8 cellular contexts compared by ENCODE assay signal in genomic region chr9:124040186-124040920, GRCh38. TPM values are rescaled to one million over a fixed set of nuclear protein-coding genes. Genes with fewer than 3 reads are reported as not detected.
DNase-seq lines count a peak whose midpoint lies in the region; ATAC-seq and TF ChIP-seq lines count a peak whose summit lies in the region.

No MANE protein-coding gene starts in this region.

- H3K4me1 ChIP-seq in iPS-20b (ENCODE audit: insufficient read depth, low read length) (no peaks in the 10 kb centered on the region), stomach smooth muscle (ENCODE audit: control insufficient read depth, insufficient read depth, low read length) (peaks cover 20% of the 10 kb centered on the region)

- H3K4me3 ChIP-seq in iPS-20b (ENCODE audit: low read length) = peak overlapping the region; percentile 58
- peak overlapping the region; percentile 10 to 65 for H3K4me3 ChIP-seq in stomach smooth muscle (ENCODE audit: low read length in 2 of 2)

- H3K27ac ChIP-seq in iPS-20b (ENCODE audit: low read length) = no peak overlapping the region
- H3K27ac ChIP-seq in stomach smooth muscle (ENCODE audit: low read length) = no peak overlapping the region

- DNase-seq in activated CD4-positive, alpha-beta T cell treated with anti-CD3 and anti-CD28 coated beads for 36 hours = peak; percentile 47
- no peak for DNase-seq in activated CD4-positive, alpha-beta T cell treated with anti-CD3 and anti-CD28 coated beads, Interleukin-2, amount 50 U/mL, for 48 hours
- DNase-seq in WTC11 (ENCODE audit: low spot score) (no peak), NCI-H2029 (lab: John Stamatoyannopoulos, UW) (no peak)

- H3K9me3 Mint-ChIP-seq in activated CD4-positive, alpha-beta T cell treated with anti-CD3 and anti-CD28 coated beads for 36 hours (ENCODE audit: low read depth) = no peaks in the 10 kb centered on the region
- H3K9me3 Mint-ChIP-seq in WTC11 = no peaks in the 10 kb centered on the region

- H3K27me3 Mint-ChIP-seq in activated CD4-positive, alpha-beta T cell treated with anti-CD3 and anti-CD28 coated beads for 36 hours = peaks cover 60% of the 10 kb centered on the region
- H3K27me3 Mint-ChIP-seq in WTC11 (ENCODE audit: low read depth) = peaks cover 86% of the 10 kb centered on the region

- H3K36me3 Mint-ChIP-seq in activated CD4-positive, alpha-beta T cell treated with anti-CD3 and anti-CD28 coated beads for 36 hours (ENCODE audit: low read depth) = no peaks in the 10 kb centered on the region
- no peaks in the 10 kb centered on the region for H3K36me3 Mint-ChIP-seq in WTC11

- peak; percentile 76 for ATAC-seq in activated CD4-positive, alpha-beta T cell treated with anti-CD3 and anti-CD28 coated beads for 36 hours
- ATAC-seq in WTC11 = peak; percentile 18; the same call in 1 of the 2 replicates
- no peak for ATAC-seq in GM21528 (IDR thresholded peaks at IDR 0.05; ENCODE audit: low FRiP score, unreplicated experiment)
- no peak for ATAC-seq in HG02798 (IDR thresholded peaks at IDR 0.05; ENCODE audit: poor library complexity, unreplicated experiment)

- POLR2A ChIA-PET in activated CD4-positive, alpha-beta T cell treated with anti-CD3 and anti-CD28 coated beads for 36 hours (lab: Charles Lee) = no interaction called here
- POLR2A ChIA-PET in WTC11 (lab: Charles Lee) = interaction anchor here (0.6 kb wide), 1 partner anchor 96 kb away, joined by 3 read pairs; no protein-coding TSS in a partner anchor

- peak overlapping the region; percentile 56 for H3K27ac Mint-ChIP-seq in activated CD4-positive, alpha-beta T cell treated with anti-CD3 and anti-CD28 coated beads for 36 hours
- no peak overlapping the region for H3K27ac Mint-ChIP-seq in WTC11

- H3K4me3 Mint-ChIP-seq in activated CD4-positive, alpha-beta T cell treated with anti-CD3 and anti-CD28 coated beads for 36 hours = no peak overlapping the region
- peak overlapping the region; percentile 63 for H3K4me3 Mint-ChIP-seq in WTC11

- CTCF ChIA-PET in activated CD4-positive, alpha-beta T cell treated with anti-CD3 and anti-CD28 coated beads for 36 hours (lab: Charles Lee) = interaction anchor here (0.6 to 3.3 kb wide), 22 partner anchors 11 to 660 kb away, joined by 3 to 16 read pairs (median 4); no protein-coding TSS in a partner anchor
- CTCF ChIA-PET in WTC11 (lab: Charles Lee) = interaction anchor here (0.6 to 3.4 kb wide), 83 partner anchors 8 to 738 kb away, joined by 3 to 35 read pairs (median 4); partner anchors contain the start of genes DENND1A and LHX2

- intact Hi-C loops in activated CD4-positive, alpha-beta T cell treated with anti-CD3 and anti-CD28 coated beads for 36 hours (cut with DNase I, micrococcal nuclease) = loop anchor here (2.0 to 10.0 kb wide), 3 partner anchors 78 to 638 kb away; no protein-coding TSS in a partner anchor

- H3K36me3 ChIP-seq in iPS-20b (ENCODE audit: insufficient read depth, low read depth, low read length) (no peaks in the 10 kb centered on the region), stomach smooth muscle (ENCODE audit: control insufficient read depth in 2 of 2, insufficient read depth in 2 of 2, low read length in 2 of 2) (no peaks in the 10 kb centered on the region)

- peaks cover 14% of the 10 kb centered on the region for H3K4me1 Mint-ChIP-seq in activated CD4-positive, alpha-beta T cell treated with anti-CD3 and anti-CD28 coated beads for 36 hours
- peaks cover 7% of the 10 kb centered on the region; the same call in 1 of the 2 replicates for H3K4me1 Mint-ChIP-seq in WTC11

- H3K9me3 ChIP-seq in iPS-20b (ENCODE audit: insufficient read depth, low read depth, low read length) = no peaks in the 10 kb centered on the region
- H3K9me3 ChIP-seq in stomach smooth muscle (ENCODE audit: control insufficient read depth in 2 of 2, low read length in 2 of 2) = no peaks in the 10 kb centered on the region

- TF ChIP-seq CTCF in WTC11 (IDR thresholded peaks at IDR 0.05) = no peak

- H3K27me3 ChIP-seq in iPS-20b (ENCODE audit: insufficient read depth, low read length) (peaks cover 94% of the 10 kb centered on the region), stomach smooth muscle (ENCODE audit: control insufficient read depth in 1 of 2, insufficient read depth in 2 of 2, low read length in 2 of 2) (peaks cover 40 to 43% of the 10 kb centered on the region in 2 donors)

- H3K9ac ChIP-seq in iPS-20b (ENCODE audit: low read depth, low read length) (no peak overlapping the region), stomach smooth muscle (ENCODE audit: low read length in 2 of 2) (no peak overlapping the region)

TF ChIP-seq in WTC11, 78 proteins besides CTCF, POLR2A, EP300 and RAD21:
- TF ChIP-seq HMGA2 (CRISPR knock-in tag; IDR thresholded peaks at IDR 0.05) (no peak), ZNF425 (CRISPR knock-in tag; conservative IDR thresholded peaks at IDR 0.05) (no peak), SOX15 (CRISPR knock-in tag; IDR thresholded peaks at IDR 0.05) (no peak), ZNF396 (CRISPR knock-in tag; IDR thresholded peaks at IDR 0.05; ENCODE audit: borderline replicate concordance) (no peak), ZNF263 (CRISPR knock-in tag; IDR thresholded peaks at IDR 0.05; ENCODE audit: low read depth) (no peak), TEAD4 (CRISPR knock-in tag; IDR thresholded peaks at IDR 0.05) (no peak), FOXP4 (CRISPR knock-in tag; IDR thresholded peaks at IDR 0.05) (no peak), AFF4 (CRISPR knock-in tag; IDR thresholded peaks at IDR 0.05; ENCODE audit: borderline replicate concordance) (no peak), EMX1 (CRISPR knock-in tag; IDR thresholded peaks at IDR 0.05) (no peak), NR1H2 (CRISPR knock-in tag; IDR thresholded peaks at IDR 0.05) (no peak)
TF ChIP-seq in WTC11: peak in this region for 0.

RNA-seq across cellular contexts. Expression of gene LHX2, which starts 28.8 kb away (rescaled TPM):
- total RNA-seq in activated CD4-positive, alpha-beta T cell treated with anti-CD3 and anti-CD28 coated beads for 36 hours = not detected
- total RNA-seq in WTC11 (2021) = 0.42 to 0.50 TPM in 2 of 3 replicates, not detected in the other

Comparison
In these comparisons a context has a peak if more than half of its experiments do, and no peak if none do; other contexts are left out.
1. ATAC-seq: peak in activated CD4-positive, alpha-beta T cell treated with anti-CD3 and anti-CD28 coated beads for 36 hours (single experiment) and WTC11 (single experiment); none in GM21528 (single experiment) and HG02798 (single experiment).